ENCODE assay signal across 1 cellular context in the genomic region with DNA sequence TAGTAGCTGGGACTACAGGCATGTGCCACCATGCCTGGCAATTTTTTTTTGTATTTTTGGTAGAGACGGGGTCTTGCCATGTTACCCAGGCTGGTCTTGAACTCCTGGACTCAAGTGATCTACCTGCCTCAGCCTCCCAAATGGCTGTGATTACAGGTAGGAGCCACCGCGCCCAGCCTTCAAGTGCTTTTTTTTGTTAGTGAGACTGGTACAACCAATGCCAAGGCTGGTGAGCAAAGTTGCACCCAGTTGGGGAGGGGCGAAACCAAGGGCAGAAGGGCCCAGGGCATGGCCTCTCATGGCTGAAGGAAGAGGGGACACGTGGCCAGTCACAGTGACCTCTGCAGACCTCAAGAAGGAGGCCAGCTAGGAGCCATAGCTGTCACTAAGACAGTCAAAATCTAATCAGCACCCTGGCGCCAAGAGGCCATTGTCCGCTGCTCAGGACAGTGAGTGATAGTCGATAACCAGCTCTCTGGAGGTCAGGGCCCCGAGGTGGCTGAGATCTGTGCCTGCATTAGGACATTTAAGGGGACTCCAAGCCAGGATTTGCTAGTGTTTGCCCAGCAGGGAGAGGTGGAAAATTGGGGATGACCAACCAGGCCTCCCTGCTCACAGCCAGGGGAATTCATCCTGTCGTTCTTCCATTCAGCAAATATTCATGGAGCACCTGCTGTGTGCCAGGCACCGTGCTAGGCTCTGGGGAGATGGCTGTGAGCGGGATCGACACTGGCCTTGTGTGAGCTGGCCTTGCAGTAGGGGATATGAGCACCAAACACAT.
TF ChIP-seq lines count a peak whose summit lies in the region.

No MANE protein-coding gene starts in this region.

TF ChIP-seq in K562, 482 proteins besides CTCF, POLR2A, EP300 and RAD21 (continues in another document):
- TF ChIP-seq RHOXF2B (CRISPR knock-in tag; conservative IDR thresholded peaks at IDR 0.05) = no peak
- no peak for TF ChIP-seq SIN3B (IDR thresholded peaks at IDR 0.05; ENCODE audit: low read depth)
- TF ChIP-seq BACH1 (tag; IDR thresholded peaks at IDR 0.05) = no peak
- TF ChIP-seq CHD4 (IDR thresholded peaks at IDR 0.05; ENCODE audit: insufficient read depth, insufficient replicate concordance, low read depth, low read length, poor library complexity, severe bottlenecking) = no peak
- no peak for TF ChIP-seq THRB (CRISPR knock-in tag; conservative IDR thresholded peaks at IDR 0.05)
- TF ChIP-seq ETV6 (IDR thresholded peaks at IDR 0.05; ENCODE audit: borderline replicate concordance in 1 of 2, low read depth in 2 of 2, low read length in 1 of 2) = no peak
- TF ChIP-seq ETV6 (CRISPR knock-in tag; IDR thresholded peaks at IDR 0.05; ENCODE audit: borderline replicate concordance) = no peak
- no peak for TF ChIP-seq CXXC5 (CRISPR knock-in tag; IDR thresholded peaks at IDR 0.05)
- no peak for TF ChIP-seq NRF1 (conservative IDR thresholded peaks at IDR 0.05 in 1 of 2, IDR thresholded peaks at IDR 0.05 in 1 of 2)
- no peak for TF ChIP-seq SPI1 (IDR thresholded peaks at IDR 0.05; ENCODE audit: borderline replicate concordance, low read depth, low read length)
- TF ChIP-seq ZNF551 (CRISPR knock-in tag; IDR thresholded peaks at IDR 0.05) = no peak
- TF ChIP-seq, protein P1, sequence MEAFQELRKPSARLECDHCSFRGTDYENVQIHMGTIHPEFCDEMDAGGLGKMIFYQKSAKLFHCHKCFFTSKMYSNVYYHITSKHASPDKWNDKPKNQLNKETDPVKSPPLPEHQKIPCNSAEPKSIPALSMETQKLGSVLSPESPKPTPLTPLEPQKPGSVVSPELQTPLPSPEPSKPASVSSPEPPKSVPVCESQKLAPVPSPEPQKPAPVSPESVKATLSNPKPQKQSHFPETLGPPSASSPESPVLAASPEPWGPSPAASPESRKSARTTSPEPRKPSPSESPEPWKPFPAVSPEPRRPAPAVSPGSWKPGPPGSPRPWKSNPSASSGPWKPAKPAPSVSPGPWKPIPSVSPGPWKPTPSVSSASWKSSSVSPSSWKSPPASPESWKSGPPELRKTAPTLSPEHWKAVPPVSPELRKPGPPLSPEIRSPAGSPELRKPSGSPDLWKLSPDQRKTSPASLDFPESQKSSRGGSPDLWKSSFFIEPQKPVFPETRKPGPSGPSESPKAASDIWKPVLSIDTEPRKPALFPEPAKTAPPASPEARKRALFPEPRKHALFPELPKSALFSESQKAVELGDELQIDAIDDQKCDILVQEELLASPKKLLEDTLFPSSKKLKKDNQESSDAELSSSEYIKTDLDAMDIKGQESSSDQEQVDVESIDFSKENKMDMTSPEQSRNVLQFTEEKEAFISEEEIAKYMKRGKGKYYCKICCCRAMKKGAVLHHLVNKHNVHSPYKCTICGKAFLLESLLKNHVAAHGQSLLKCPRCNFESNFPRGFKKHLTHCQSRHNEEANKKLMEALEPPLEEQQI (IDR thresholded peaks at IDR 0.05) = no peak
- TF ChIP-seq BRD9 (IDR thresholded peaks at IDR 0.05; ENCODE audit: low read depth, partially characterized antibody) = no peak
- TF ChIP-seq, protein P2, sequence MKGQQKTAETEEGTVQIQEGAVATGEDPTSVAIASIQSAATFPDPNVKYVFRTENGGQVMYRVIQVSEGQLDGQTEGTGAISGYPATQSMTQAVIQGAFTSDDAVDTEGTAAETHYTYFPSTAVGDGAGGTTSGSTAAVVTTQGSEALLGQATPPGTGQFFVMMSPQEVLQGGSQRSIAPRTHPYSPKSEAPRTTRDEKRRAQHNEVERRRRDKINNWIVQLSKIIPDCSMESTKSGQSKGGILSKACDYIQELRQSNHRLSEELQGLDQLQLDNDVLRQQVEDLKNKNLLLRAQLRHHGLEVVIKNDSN (CRISPR knock-in tag; IDR thresholded peaks at IDR 0.05) = peak; percentile 19; the same call in 1 of the 2 replicates
- TF ChIP-seq HNRNPK (IDR thresholded peaks at IDR 0.05; ENCODE audit: low read depth, low read length, poor library complexity, severe bottlenecking) = no peak
- peak; percentile 17 for TF ChIP-seq MEIS2 (IDR thresholded peaks at IDR 0.05; ENCODE audit: partially characterized antibody)
- TF ChIP-seq HDAC3 (IDR thresholded peaks at IDR 0.05; ENCODE audit: borderline replicate concordance, partially characterized antibody) = no peak
- no peak for TF ChIP-seq DLX4 (CRISPR knock-in tag; IDR thresholded peaks at IDR 0.05)
- TF ChIP-seq ZNF449 (CRISPR knock-in tag; IDR thresholded peaks at IDR 0.05) = no peak
- TF ChIP-seq, protein P3, sequence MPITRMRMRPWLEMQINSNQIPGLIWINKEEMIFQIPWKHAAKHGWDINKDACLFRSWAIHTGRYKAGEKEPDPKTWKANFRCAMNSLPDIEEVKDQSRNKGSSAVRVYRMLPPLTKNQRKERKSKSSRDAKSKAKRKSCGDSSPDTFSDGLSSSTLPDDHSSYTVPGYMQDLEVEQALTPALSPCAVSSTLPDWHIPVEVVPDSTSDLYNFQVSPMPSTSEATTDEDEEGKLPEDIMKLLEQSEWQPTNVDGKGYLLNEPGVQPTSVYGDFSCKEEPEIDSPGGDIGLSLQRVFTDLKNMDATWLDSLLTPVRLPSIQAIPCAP (CRISPR knock-in tag; IDR thresholded peaks at IDR 0.05; ENCODE audit: borderline replicate concordance) = no peak
- no peak for TF ChIP-seq MAFF (IDR thresholded peaks at IDR 0.05; ENCODE audit: low read length)
- no peak for TF ChIP-seq ATF4 (CRISPR knock-in tag; IDR thresholded peaks at IDR 0.05)
- TF ChIP-seq, protein P4, sequence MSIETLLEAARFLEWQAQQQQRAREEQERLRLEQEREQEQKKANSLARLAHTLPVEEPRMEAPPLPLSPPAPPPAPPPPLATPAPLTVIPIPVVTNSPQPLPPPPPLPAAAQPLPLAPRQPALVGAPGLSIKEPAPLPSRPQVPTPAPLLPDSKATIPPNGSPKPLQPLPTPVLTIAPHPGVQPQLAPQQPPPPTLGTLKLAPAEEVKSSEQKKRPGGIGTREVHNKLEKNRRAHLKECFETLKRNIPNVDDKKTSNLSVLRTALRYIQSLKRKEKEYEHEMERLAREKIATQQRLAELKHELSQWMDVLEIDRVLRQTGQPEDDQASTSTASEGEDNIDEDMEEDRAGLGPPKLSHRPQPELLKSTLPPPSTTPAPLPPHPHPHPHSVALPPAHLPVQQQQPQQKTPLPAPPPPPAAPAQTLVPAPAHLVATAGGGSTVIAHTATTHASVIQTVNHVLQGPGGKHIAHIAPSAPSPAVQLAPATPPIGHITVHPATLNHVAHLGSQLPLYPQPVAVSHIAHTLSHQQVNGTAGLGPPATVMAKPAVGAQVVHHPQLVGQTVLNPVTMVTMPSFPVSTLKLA (conservative IDR thresholded peaks at IDR 0.05) = no peak
- TF ChIP-seq, protein P5, sequence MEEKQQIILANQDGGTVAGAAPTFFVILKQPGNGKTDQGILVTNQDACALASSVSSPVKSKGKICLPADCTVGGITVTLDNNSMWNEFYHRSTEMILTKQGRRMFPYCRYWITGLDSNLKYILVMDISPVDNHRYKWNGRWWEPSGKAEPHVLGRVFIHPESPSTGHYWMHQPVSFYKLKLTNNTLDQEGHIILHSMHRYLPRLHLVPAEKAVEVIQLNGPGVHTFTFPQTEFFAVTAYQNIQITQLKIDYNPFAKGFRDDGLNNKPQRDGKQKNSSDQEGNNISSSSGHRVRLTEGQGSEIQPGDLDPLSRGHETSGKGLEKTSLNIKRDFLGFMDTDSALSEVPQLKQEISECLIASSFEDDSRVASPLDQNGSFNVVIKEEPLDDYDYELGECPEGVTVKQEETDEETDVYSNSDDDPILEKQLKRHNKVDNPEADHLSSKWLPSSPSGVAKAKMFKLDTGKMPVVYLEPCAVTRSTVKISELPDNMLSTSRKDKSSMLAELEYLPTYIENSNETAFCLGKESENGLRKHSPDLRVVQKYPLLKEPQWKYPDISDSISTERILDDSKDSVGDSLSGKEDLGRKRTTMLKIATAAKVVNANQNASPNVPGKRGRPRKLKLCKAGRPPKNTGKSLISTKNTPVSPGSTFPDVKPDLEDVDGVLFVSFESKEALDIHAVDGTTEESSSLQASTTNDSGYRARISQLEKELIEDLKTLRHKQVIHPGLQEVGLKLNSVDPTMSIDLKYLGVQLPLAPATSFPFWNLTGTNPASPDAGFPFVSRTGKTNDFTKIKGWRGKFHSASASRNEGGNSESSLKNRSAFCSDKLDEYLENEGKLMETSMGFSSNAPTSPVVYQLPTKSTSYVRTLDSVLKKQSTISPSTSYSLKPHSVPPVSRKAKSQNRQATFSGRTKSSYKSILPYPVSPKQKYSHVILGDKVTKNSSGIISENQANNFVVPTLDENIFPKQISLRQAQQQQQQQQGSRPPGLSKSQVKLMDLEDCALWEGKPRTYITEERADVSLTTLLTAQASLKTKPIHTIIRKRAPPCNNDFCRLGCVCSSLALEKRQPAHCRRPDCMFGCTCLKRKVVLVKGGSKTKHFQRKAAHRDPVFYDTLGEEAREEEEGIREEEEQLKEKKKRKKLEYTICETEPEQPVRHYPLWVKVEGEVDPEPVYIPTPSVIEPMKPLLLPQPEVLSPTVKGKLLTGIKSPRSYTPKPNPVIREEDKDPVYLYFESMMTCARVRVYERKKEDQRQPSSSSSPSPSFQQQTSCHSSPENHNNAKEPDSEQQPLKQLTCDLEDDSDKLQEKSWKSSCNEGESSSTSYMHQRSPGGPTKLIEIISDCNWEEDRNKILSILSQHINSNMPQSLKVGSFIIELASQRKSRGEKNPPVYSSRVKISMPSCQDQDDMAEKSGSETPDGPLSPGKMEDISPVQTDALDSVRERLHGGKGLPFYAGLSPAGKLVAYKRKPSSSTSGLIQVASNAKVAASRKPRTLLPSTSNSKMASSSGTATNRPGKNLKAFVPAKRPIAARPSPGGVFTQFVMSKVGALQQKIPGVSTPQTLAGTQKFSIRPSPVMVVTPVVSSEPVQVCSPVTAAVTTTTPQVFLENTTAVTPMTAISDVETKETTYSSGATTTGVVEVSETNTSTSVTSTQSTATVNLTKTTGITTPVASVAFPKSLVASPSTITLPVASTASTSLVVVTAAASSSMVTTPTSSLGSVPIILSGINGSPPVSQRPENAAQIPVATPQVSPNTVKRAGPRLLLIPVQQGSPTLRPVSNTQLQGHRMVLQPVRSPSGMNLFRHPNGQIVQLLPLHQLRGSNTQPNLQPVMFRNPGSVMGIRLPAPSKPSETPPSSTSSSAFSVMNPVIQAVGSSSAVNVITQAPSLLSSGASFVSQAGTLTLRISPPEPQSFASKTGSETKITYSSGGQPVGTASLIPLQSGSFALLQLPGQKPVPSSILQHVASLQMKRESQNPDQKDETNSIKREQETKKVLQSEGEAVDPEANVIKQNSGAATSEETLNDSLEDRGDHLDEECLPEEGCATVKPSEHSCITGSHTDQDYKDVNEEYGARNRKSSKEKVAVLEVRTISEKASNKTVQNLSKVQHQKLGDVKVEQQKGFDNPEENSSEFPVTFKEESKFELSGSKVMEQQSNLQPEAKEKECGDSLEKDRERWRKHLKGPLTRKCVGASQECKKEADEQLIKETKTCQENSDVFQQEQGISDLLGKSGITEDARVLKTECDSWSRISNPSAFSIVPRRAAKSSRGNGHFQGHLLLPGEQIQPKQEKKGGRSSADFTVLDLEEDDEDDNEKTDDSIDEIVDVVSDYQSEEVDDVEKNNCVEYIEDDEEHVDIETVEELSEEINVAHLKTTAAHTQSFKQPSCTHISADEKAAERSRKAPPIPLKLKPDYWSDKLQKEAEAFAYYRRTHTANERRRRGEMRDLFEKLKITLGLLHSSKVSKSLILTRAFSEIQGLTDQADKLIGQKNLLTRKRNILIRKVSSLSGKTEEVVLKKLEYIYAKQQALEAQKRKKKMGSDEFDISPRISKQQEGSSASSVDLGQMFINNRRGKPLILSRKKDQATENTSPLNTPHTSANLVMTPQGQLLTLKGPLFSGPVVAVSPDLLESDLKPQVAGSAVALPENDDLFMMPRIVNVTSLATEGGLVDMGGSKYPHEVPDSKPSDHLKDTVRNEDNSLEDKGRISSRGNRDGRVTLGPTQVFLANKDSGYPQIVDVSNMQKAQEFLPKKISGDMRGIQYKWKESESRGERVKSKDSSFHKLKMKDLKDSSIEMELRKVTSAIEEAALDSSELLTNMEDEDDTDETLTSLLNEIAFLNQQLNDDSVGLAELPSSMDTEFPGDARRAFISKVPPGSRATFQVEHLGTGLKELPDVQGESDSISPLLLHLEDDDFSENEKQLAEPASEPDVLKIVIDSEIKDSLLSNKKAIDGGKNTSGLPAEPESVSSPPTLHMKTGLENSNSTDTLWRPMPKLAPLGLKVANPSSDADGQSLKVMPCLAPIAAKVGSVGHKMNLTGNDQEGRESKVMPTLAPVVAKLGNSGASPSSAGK (IDR thresholded peaks at IDR 0.05) = no peak
- TF ChIP-seq ZNF175 (CRISPR knock-in tag; IDR thresholded peaks at IDR 0.05; ENCODE audit: low read depth) = no peak
- TF ChIP-seq TAF9B (IDR thresholded peaks at IDR 0.05; ENCODE audit: partially characterized antibody) = no peak
- TF ChIP-seq SMARCA5 (IDR thresholded peaks at IDR 0.05) = 0 out of 2 replicates have a peak, but pooled peaks have one; percentile 4
- no peak for TF ChIP-seq ZNF217 (CRISPR knock-in tag; IDR thresholded peaks at IDR 0.05)
- no peak for TF ChIP-seq EP400 (IDR thresholded peaks at IDR 0.05)
- TF ChIP-seq RAD51 (IDR thresholded peaks at IDR 0.05; ENCODE audit: borderline replicate concordance, low read depth) = no peak
